2 cellular contexts compared by ENCODE assay signal in the genomic region with DNA sequence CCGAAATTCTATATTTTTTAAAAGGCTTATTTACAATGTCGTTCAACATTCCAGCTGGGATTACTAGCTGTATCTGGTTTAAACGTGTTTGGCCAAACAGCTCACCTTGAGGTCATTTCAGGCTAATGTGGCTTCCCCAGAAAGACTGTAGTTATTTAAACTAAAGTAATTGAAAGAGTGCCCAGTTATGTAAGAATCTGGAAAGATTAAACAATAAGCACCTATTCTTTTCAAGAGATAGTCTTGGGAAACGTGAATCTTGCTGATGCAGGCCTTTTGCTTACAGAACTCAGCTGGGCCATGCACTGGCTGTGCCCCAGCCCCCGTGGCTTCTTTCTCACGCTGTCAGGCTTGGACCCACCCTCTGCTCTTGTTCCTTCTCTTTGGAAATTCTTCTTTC.
TF ChIP-seq lines count a peak whose summit lies in the region.

No MANE protein-coding gene starts in this region.

TF ChIP-seq in A549, 52 proteins besides CTCF, POLR2A, EP300 and RAD21:
- TF ChIP-seq MAFK (IDR thresholded peaks at IDR 0.05; ENCODE audit: partially characterized antibody), result peak; percentile 57
- TF ChIP-seq EHMT2 (IDR thresholded peaks at IDR 0.05; ENCODE audit: low read depth), result no peak

TF ChIP-seq in K562, 482 proteins besides CTCF, POLR2A, EP300 and RAD21:
- TF ChIP-seq ZBTB5 (IDR thresholded peaks at IDR 0.05) (no peak), ZNF41 (CRISPR knock-in tag; conservative IDR thresholded peaks at IDR 0.05) (no peak), ZNF23 (CRISPR knock-in tag; IDR thresholded peaks at IDR 0.05) (no peak), ZNF12 (CRISPR knock-in tag; IDR thresholded peaks at IDR 0.05) (no peak), C11orf30 (IDR thresholded peaks at IDR 0.05; ENCODE audit: low read depth) (peak; percentile 35; the same call in 1 of the 2 replicates), RBBP5 (IDR thresholded peaks at IDR 0.05; ENCODE audit: borderline replicate concordance, insufficient read depth, low read length, poor library complexity, severe bottlenecking) (no peak), ZNF436 (CRISPR knock-in tag; IDR thresholded peaks at IDR 0.05) (no peak), ZNF316 (IDR thresholded peaks at IDR 0.05) (peak; percentile 49; the same call in 1 of the 2 replicates), CLOCK (CRISPR knock-in tag; IDR thresholded peaks at IDR 0.05; ENCODE audit: borderline replicate concordance) (no peak), UBTF (IDR thresholded peaks at IDR 0.05; ENCODE audit: borderline replicate concordance in 1 of 2, low read depth in 2 of 2, low read length in 2 of 2) (no peak)
- TF ChIP-seq, protein P1, sequence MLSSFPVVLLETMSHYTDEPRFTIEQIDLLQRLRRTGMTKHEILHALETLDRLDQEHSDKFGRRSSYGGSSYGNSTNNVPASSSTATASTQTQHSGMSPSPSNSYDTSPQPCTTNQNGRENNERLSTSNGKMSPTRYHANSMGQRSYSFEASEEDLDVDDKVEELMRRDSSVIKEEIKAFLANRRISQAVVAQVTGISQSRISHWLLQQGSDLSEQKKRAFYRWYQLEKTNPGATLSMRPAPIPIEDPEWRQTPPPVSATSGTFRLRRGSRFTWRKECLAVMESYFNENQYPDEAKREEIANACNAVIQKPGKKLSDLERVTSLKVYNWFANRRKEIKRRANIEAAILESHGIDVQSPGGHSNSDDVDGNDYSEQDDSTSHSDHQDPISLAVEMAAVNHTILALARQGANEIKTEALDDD (IDR thresholded peaks at IDR 0.05), result no peak
- TF ChIP-seq, protein P2, sequence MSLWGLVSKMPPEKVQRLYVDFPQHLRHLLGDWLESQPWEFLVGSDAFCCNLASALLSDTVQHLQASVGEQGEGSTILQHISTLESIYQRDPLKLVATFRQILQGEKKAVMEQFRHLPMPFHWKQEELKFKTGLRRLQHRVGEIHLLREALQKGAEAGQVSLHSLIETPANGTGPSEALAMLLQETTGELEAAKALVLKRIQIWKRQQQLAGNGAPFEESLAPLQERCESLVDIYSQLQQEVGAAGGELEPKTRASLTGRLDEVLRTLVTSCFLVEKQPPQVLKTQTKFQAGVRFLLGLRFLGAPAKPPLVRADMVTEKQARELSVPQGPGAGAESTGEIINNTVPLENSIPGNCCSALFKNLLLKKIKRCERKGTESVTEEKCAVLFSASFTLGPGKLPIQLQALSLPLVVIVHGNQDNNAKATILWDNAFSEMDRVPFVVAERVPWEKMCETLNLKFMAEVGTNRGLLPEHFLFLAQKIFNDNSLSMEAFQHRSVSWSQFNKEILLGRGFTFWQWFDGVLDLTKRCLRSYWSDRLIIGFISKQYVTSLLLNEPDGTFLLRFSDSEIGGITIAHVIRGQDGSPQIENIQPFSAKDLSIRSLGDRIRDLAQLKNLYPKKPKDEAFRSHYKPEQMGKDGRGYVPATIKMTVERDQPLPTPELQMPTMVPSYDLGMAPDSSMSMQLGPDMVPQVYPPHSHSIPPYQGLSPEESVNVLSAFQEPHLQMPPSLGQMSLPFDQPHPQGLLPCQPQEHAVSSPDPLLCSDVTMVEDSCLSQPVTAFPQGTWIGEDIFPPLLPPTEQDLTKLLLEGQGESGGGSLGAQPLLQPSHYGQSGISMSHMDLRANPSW (CRISPR knock-in tag; IDR thresholded peaks at IDR 0.05), result no peak
- TF ChIP-seq, protein P3, sequence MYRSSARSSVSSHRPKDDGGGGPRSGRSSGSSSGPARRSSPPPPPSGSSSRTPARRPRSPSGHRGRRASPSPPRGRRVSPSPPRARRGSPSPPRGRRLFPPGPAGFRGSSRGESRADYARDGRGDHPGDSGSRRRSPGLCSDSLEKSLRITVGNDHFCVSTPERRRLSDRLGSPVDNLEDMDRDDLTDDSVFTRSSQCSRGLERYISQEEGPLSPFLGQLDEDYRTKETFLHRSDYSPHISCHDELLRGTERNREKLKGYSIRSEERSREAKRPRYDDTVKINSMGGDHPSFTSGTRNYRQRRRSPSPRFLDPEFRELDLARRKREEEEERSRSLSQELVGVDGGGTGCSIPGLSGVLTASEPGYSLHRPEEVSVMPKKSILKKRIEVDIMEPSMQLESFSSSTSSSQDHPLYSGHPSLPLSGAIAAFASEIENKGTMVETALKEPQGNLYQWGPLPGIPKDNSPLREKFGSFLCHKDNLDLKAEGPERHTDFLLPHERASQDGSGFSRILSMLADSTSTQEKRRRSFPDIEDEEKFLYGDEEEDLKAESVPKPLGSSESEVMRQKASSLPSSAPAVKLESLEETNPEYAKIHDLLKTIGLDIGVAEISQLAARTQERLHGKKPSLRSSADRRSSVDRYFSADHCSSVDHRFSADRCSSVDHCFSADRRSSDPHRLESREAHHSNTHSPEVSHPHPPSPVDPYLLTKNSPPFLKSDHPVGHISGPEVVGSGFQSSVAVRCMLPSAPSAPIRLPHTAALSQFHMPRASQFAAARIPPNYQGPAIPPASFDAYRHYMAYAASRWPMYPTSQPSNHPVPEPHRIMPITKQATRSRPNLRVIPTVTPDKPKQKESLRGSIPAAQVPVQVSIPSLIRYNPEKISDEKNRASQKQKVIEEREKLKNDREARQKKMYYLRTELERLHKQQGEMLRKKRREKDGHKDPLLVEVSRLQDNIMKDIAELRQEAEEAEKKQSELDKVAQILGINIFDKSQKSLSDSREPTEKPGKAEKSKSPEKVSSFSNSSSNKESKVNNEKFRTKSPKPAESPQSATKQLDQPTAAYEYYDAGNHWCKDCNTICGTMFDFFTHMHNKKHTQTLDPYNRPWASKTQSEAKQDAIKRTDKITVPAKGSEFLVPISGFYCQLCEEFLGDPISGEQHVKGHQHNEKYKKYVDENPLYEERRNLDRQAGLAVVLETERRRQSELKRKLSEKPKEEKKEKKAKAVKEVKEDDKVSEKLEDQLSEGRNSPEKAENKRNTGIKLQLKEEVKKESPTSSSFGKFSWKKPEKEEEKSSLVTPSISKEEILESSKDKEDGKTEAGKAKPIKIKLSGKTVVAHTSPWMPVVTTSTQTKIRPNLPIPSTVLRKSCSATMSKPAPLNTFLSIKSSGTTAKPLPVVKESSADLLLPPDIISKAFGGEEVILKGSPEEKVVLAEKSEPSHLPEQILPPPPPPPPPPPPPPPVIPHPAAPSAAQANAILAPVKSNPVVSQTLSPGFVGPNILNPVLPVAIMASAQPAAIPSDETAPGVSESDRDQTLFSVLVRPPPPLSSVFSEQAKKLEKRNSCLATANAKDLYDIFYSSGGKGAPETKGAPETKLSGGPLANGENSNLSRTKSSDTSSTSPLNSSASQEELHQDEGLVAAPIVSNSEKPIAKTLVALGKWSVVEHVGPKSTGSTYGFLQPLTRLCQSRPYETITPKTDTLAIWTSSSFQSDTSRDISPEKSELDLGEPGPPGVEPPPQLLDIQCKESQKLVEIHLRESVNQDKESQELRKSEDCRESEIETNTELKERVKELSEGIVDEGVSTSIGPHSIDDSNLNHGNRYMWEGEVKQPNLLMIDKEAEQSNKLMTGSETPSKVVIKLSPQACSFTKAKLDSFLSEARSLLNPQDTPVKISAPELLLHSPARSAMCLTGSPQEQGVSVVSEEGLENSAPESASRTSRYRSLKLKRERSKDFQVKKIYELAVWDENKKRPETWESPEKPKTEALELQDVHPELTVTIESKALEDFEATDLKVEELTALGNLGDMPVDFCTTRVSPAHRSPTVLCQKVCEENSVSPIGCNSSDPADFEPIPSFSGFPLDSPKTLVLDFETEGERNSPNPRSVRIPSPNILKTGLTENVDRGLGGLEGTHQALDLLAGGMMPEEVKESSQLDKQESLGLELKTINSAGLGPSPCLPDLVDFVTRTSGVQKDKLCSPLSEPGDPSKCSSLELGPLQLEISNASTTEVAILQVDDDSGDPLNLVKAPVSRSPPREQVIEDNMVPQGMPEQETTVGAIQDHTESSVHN (IDR thresholded peaks at IDR 0.05; ENCODE audit: borderline replicate concordance in 1 of 2, low read depth in 1 of 2), result no peak
